8 cellular contexts compared by ENCODE assay signal in the genomic region with DNA sequence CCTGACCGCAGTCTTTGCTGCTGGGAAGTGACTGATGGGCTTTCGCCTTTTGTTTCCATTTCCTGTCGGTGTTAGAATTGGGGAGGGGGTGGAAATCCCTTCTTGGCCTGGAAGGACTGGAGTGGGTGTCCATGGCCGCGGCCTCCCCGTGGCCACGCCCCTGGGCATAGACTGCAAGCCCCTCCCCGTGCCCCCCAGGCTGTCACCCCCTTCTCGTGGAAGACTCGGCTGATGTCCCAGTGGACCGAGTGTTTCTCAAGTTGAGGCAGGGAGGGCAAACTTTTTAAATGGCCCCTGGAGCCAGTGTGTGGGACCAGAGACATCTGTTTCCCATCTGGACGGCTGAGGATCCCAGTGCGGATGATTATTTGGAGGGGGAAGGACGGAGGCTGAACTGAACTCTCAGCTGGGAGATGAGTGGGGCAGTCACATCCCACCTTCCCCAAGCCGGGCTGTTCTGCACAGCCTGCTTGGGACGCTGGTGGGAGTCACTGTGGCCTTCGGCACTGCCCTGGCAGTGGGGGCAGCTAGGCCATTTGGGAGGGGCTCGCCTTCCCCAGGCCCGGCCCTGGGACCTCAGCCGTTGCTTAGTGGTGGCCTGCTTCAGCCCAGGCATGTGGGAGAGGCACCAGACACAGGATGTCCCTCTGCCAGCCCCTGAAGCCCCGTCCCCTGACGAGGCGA. TPM values are rescaled to one million over a fixed set of nuclear protein-coding genes. Genes with fewer than 3 reads are reported as not detected.
DNase-seq lines count a peak whose midpoint lies in the region; TF ChIP-seq lines count a peak whose summit lies in the region.

No MANE protein-coding gene starts in this region.

- H3K27ac Mint-ChIP-seq in activated naive CD4-positive, alpha-beta T cell treated with anti-CD3 and anti-CD28 coated beads, Interleukin-2, amount 50 U/mL, for 24 hours: peak overlapping the region; percentile 30
- H3K27ac Mint-ChIP-seq in MCF 10A (ENCODE audit: low read depth, unreplicated experiment): peak overlapping the region; percentile 70

- no peak for DNase-seq in activated naive CD4-positive, alpha-beta T cell (lab: John Stamatoyannopoulos, UW)
- DNase-seq in MCF 10A (ENCODE audit: unreplicated experiment) (no peak), lower leg skin (ENCODE audit: low spot score in 2 of 2) (peak in 1 of 2 donors; percentile 60), transverse colon (no peak), ecto neural progenitor cell (ENCODE audit: low spot score) (no peak), SIG-M5 treated with dmso at 0.1 percent for 504 hours (lab: John Stamatoyannopoulos, UW; ENCODE audit: unreplicated experiment) (no peak)
- DNase-seq in NK-92 treated with Interleukin-12 subunit alpha and Interleukin-12 subunit beta, amount 100 ng/mL, for 24 hours (lab: John Stamatoyannopoulos, UW): no peak

- peaks cover 49 to 71% (median 66%) of the 10 kb centered on the region in 4 donors for H3K4me1 ChIP-seq in transverse colon

- TF ChIP-seq EP300 in transverse colon (IDR thresholded peaks at IDR 0.05; ENCODE audit: low read depth): no peak

- H3K27me3 ChIP-seq in transverse colon: no peaks in the 10 kb centered on the region

- H3K9me3 ChIP-seq in transverse colon: no peaks in the 10 kb centered on the region

- peak overlapping the region; percentile 92 to 99 (median 96) for H3K27ac ChIP-seq in transverse colon

- TF ChIP-seq CTCF in MCF 10A (IDR thresholded peaks at IDR 0.05; ENCODE audit: unreplicated experiment) (no peak), lower leg skin (IDR thresholded peaks at IDR 0.05) (no peak), transverse colon (IDR thresholded peaks at IDR 0.05) (no peak)

- POLR2A ChIA-PET in MCF 10A (lab: Yijun Ruan, JAX): interaction anchor here (0.5 to 3.0 kb wide), 12 partner anchors 9 to 938 kb away, joined by 3 to 30 read pairs (median 3); a partner anchor contains a TSS

- intact Hi-C loops in MCF 10A (cut with micrococcal nuclease): no loop called here
- intact Hi-C loops in lower leg skin (cut with DNase I; ENCODE audit: low total_unique reads): no loop called here
- intact Hi-C loops in transverse colon (cut with DNase I; ENCODE audit: low total_unique reads): no loop called here

- peaks cover 28% of the 10 kb centered on the region for H3K4me1 Mint-ChIP-seq in activated naive CD4-positive, alpha-beta T cell treated with anti-CD3 and anti-CD28 coated beads, Interleukin-2, amount 50 U/mL, for 24 hours
- H3K4me1 Mint-ChIP-seq in MCF 10A (ENCODE audit: insufficient read depth, unreplicated experiment): peaks cover 18% of the 10 kb centered on the region

- no peaks in the 10 kb centered on the region for H3K9me3 Mint-ChIP-seq in activated naive CD4-positive, alpha-beta T cell treated with anti-CD3 and anti-CD28 coated beads, Interleukin-2, amount 50 U/mL, for 24 hours
- no peaks in the 10 kb centered on the region for H3K9me3 Mint-ChIP-seq in MCF 10A (ENCODE audit: unreplicated experiment)

- WGBS in lower leg skin, 2 donors: 6 to 10% methylated on average over 16 to 23 of the region's 23 CpGs
- WGBS in transverse colon (ENCODE audit: low coverage in 1 of 2), 2 donors: 21% methylated on average over 22 of the region's 23 CpGs; no CpG with 5 or more reads in 1 of the 2 donors

- H3K36me3 ChIP-seq in transverse colon: no peaks in the 10 kb centered on the region

- H3K4me3 ChIP-seq in lower leg skin (ENCODE audit: low read depth, poor library complexity, severe bottlenecking): peak overlapping the region; percentile 94
- peak overlapping the region; percentile 68 to 99 (median 91) for H3K4me3 ChIP-seq in transverse colon

- H3K36me3 Mint-ChIP-seq in activated naive CD4-positive, alpha-beta T cell treated with anti-CD3 and anti-CD28 coated beads, Interleukin-2, amount 50 U/mL, for 24 hours: no peaks in the 10 kb centered on the region
- peaks cover 6% of the 10 kb centered on the region for H3K36me3 Mint-ChIP-seq in MCF 10A (ENCODE audit: insufficient read depth, unreplicated experiment)

- TF ChIP-seq POLR2A in lower leg skin (IDR thresholded peaks at IDR 0.05) (no peak), transverse colon (IDR thresholded peaks at IDR 0.05) (no peak)

- peak overlapping the region; percentile 89 for H3K4me3 Mint-ChIP-seq in activated naive CD4-positive, alpha-beta T cell treated with anti-CD3 and anti-CD28 coated beads, Interleukin-2, amount 50 U/mL, for 24 hours
- H3K4me3 Mint-ChIP-seq in MCF 10A (ENCODE audit: unreplicated experiment): peak overlapping the region; percentile 79

- no TSS peak for BruUV-seq in MCF 10A (replicated peaks; lab: Mats Ljungman, UMichigan)

- in situ Hi-C loops in transverse colon (cut with MboI; ENCODE audit: low pct_ligation_motif_present in 1 of 4, low pct_unique_long_range_greater_than_20kb in 1 of 4, low sequenced_read_pairs in 3 of 4): no loop called here

- CTCF ChIA-PET in MCF 10A (lab: Yijun Ruan, JAX): interaction anchor here (0.6 to 1.0 kb wide), 2 partner anchors 11 to 42 kb away, joined by 4 to 6 read pairs; no protein-coding TSS in a partner anchor

- no peaks in the 10 kb centered on the region for H3K27me3 Mint-ChIP-seq in activated naive CD4-positive, alpha-beta T cell treated with anti-CD3 and anti-CD28 coated beads, Interleukin-2, amount 50 U/mL, for 24 hours
- no peaks in the 10 kb centered on the region for H3K27me3 Mint-ChIP-seq in MCF 10A (ENCODE audit: insufficient read depth, unreplicated experiment)

RNA-seq across cellular contexts. Expression of a gene that starts 1.6 kb away (rescaled TPM):
- 183 and 187 TPM in 2 replicates for total RNA-seq in MCF 10A (2022)
- 100 to 1,000 TPM; 189 to 337 (median 250) TPM for total RNA-seq in lower leg skin
- 100 to 1,000 TPM; 156 to 406 (median 255) TPM for total RNA-seq in transverse colon

RNA-seq across cellular contexts. Expression of a gene that starts 21.9 kb away (rescaled TPM):
- total RNA-seq in MCF 10A (2022) (69.9 and 70.3 TPM in 2 replicates), lower leg skin (10 to 100 TPM; 45.6 to 58.7 (median 55.8) TPM), transverse colon (10 to 100 TPM; 13.3 to 38.9 (median 36.0) TPM)
